21 cellular contexts compared by ENCODE assay signal in the genomic region with DNA sequence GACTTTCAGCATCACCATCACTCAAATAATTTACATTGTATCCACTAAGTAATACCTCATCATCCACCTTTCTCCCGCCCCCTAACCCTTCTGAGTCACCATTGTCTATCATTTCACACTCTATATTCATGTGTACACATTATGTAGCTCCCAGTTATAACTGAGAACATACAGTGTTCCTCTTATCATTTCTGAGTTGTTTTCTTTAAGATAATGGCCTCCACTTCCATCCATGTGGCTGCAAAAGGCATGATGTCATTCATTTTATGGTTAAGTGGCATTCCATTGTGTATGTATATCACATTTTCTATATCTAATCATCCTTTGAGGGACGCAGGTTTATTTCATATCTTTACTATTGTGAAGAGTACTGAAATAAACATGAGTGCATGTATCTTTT. TPM values are rescaled to one million over a fixed set of nuclear protein-coding genes. Genes with fewer than 3 reads are reported as not detected.
DNase-seq lines count a peak whose midpoint lies in the region; ATAC-seq and TF ChIP-seq lines count a peak whose summit lies in the region.
"Had no signal": no experiment of that assay in that cellular context is flagged by ENCODE, and none has a peak within 500 bp of the region (broad histone marks: within the 10 kb centered on the region; RNA-seq: fewer than 3 reads in every experiment).

No MANE protein-coding gene starts in this region.

- DNase-seq in Daoy (ENCODE audit: low read depth) (peak; percentile 25), NCI-H226 (peak; percentile 50), brain microvascular endothelial cell (peak; percentile 68), neuronal stem cell (ENCODE audit: low spot score) (no peak), NCI-H510A (lab: John Stamatoyannopoulos, UW) (no peak), NCI-H2107 (lab: John Stamatoyannopoulos, UW) (no peak)
- DNase-seq: 8988T; C1 segment of cervical spinal cord; Calu3; CD4-positive, alpha-beta memory T cell; COR-L47; DMS53; DMS79 treated with DMSO at 0.1 percent for 48 hours; GM23248; H7; HFFc6 had no signal

- H2AFZ ChIP-seq in neuronal stem cell (ENCODE audit: low read length) = peak overlapping the region; percentile 35
- H2AFZ ChIP-seq: GM23248 had no signal

- no peak overlapping the region for H2BK120ac ChIP-seq in neuronal stem cell (ENCODE audit: low read depth, low read length)

- H3K9ac ChIP-seq in neuronal stem cell (ENCODE audit: low read depth, low read length, poor library complexity) = no peak overlapping the region
- H3K9ac ChIP-seq: GM23248 had no signal

- H3K27me3 ChIP-seq in brain microvascular endothelial cell (replicated peaks) = no peaks in the 10 kb centered on the region
- H3K27me3 ChIP-seq in neuronal stem cell (ENCODE audit: control insufficient read depth in 3 of 3, insufficient read depth in 3 of 3, low read depth in 1 of 3, low read length in 3 of 3) = no peaks in the 10 kb centered on the region

- H3K36me3 ChIP-seq in brain microvascular endothelial cell (replicated peaks) (no peaks in the 10 kb centered on the region), neuronal stem cell (replicated peaks in 1 of 2; ENCODE audit: control insufficient read depth in 2 of 2, insufficient read depth in 2 of 2, low read length in 2 of 2) (no peaks in the 10 kb centered on the region)

- H3K4me2 ChIP-seq in neuronal stem cell (ENCODE audit: insufficient read depth, low read length, poor library complexity, severe bottlenecking) = no peak overlapping the region
- H3K4me2 ChIP-seq: A549 had no signal

- no peak overlapping the region for H3K4me3 ChIP-seq in brain microvascular endothelial cell (ENCODE audit: low read depth, low read length)
- H3K4me3 ChIP-seq in neuronal stem cell (ENCODE audit: low read length in 2 of 2) = no peak overlapping the region
- H3K4me3 ChIP-seq: A549, GM23248 had no signal

- no peaks in the 10 kb centered on the region for H3K9me3 ChIP-seq in neuronal stem cell (replicated peaks in 1 of 2; ENCODE audit: control insufficient read depth in 2 of 2, insufficient read depth in 1 of 2, low read depth in 1 of 2, low read length in 2 of 2)
- H3K9me3 ChIP-seq: A549 had no signal

- H3K27ac ChIP-seq in brain microvascular endothelial cell (no peak overlapping the region), neuronal stem cell (replicated peaks; ENCODE audit: low read length) (no peak overlapping the region)
- H3K27ac ChIP-seq: A549, GM23248 had no signal

- H3K4ac ChIP-seq in neuronal stem cell (ENCODE audit: low read length) = no peak overlapping the region

- no peak for TF ChIP-seq CTCF in brain microvascular endothelial cell (IDR thresholded peaks at IDR 0.05; ENCODE audit: low read depth, low read length, missing control alignments)

- H3K4me1 ChIP-seq in neuronal stem cell (ENCODE audit: control insufficient read depth in 2 of 2, insufficient read depth in 1 of 2, low read depth in 1 of 2, low read length in 2 of 2) = no peaks in the 10 kb centered on the region
- H3K4me1 ChIP-seq: A549 had no signal

- H2BK15ac ChIP-seq in neuronal stem cell (ENCODE audit: low read length) = no peak overlapping the region

- H4K8ac ChIP-seq in neuronal stem cell (ENCODE audit: low read depth, low read length) = no peak overlapping the region

- no peak overlapping the region for H2AK5ac ChIP-seq in neuronal stem cell (ENCODE audit: low read depth, low read length)

- ATAC-seq in HG03342 (IDR thresholded peaks at IDR 0.05; ENCODE audit: unreplicated experiment) = no peak
- ATAC-seq: A549, HCT116 had no signal

- 100% methylated on average over 1 of the region's 2 CpGs; no CpG with 5 or more reads in 1 of the 2 donors for WGBS in neuronal stem cell (ENCODE audit: extremely low coverage in 2 of 2, insufficient read length in 2 of 2, insufficient replicate concordance in 1 of 2), 2 donors

- no peak overlapping the region for H2BK5ac ChIP-seq in neuronal stem cell (ENCODE audit: low read length)

- H3K18ac ChIP-seq in neuronal stem cell (ENCODE audit: low read length) = no peak overlapping the region

- in situ Hi-C loops in brain microvascular endothelial cell (cut with HindIII; ENCODE audit: low pct_ligation_motif_present, low sequenced_read_pairs) = no loop called here

- no peaks in the 10 kb centered on the region for H3K79me1 ChIP-seq in neuronal stem cell (ENCODE audit: low read depth, low read length)

- no peak overlapping the region for H3K14ac ChIP-seq in neuronal stem cell (ENCODE audit: low read length)

- no peak overlapping the region for H3K23ac ChIP-seq in neuronal stem cell (ENCODE audit: low read depth, low read length, poor library complexity)

- no peak overlapping the region for H2BK12ac ChIP-seq in neuronal stem cell (ENCODE audit: low read length)

- no peak overlapping the region for H4K91ac ChIP-seq in neuronal stem cell (ENCODE audit: low read depth, low read length, poor library complexity)

RNA-seq across cellular contexts. Expression of a gene that starts 14.6 kb away (rescaled TPM):
- total RNA-seq in Daoy (2014; rRNA removed; shearing (Covaris generic)) = not detected in 2 replicates
- 2.9 TPM for polyA plus RNA-seq in neuronal stem cell (2013, experiment 1 of 2)
- 2.9 TPM for polyA plus RNA-seq in neuronal stem cell (2013, experiment 2 of 2)
- total RNA-seq: Calu3; CD4-positive, alpha-beta memory T cell; GM23248; H1; H7; HFFc6 had no signal
- polyA plus RNA-seq: BJ; CD4-positive, alpha-beta memory T cell; GM23248 had no signal

Comparison
In these comparisons a context has a peak if more than half of its experiments do, and no peak if none do; other contexts are left out.
1. DNase-seq: peak in Daoy (single experiment), NCI-H226 (single experiment) and brain microvascular endothelial cell (single experiment); none in neuronal stem cell (single experiment), NCI-H510A (single experiment) and NCI-H2107 (single experiment).